Comparison of ENCODE assay signal across 1 cellular context in the genomic region with DNA sequence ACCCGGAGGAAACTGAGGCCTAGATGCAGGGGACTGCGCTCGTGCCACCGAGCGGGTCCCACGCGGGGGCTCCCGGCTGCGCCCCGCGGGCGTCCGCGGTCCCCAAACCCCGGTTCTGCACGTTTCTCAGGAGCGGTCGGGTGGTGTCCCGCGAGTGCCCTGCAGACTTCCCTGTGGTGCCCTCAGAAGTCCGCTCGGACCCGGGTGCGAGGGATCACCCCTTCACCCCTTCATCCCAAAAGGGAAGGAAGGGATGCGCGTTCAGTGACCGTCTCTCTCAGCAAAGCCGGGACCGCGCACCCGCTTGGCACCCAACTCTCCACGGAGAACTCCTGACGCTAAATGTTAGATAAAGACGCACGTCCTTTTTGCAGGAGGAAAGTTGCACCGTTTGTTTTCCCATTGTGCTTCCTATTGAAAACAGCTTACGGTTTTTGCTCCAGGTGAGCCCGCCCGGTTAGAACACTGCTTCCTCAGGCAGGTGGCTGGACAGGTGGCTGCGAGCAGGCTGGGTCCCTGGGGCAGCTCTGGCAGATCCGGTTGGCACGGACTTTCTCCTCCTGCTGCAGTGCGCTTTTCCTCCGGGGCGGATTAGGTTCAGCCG.
TF ChIP-seq lines count a peak whose summit lies in the region.

No MANE protein-coding gene starts in this region.

TF ChIP-seq in SK-N-SH treated with all-trans-retinoic acid at 6 μM for 48 hours, 23 proteins besides CTCF, POLR2A, EP300 and RAD21 (continued from another document):
- TF ChIP-seq, protein P1, sequence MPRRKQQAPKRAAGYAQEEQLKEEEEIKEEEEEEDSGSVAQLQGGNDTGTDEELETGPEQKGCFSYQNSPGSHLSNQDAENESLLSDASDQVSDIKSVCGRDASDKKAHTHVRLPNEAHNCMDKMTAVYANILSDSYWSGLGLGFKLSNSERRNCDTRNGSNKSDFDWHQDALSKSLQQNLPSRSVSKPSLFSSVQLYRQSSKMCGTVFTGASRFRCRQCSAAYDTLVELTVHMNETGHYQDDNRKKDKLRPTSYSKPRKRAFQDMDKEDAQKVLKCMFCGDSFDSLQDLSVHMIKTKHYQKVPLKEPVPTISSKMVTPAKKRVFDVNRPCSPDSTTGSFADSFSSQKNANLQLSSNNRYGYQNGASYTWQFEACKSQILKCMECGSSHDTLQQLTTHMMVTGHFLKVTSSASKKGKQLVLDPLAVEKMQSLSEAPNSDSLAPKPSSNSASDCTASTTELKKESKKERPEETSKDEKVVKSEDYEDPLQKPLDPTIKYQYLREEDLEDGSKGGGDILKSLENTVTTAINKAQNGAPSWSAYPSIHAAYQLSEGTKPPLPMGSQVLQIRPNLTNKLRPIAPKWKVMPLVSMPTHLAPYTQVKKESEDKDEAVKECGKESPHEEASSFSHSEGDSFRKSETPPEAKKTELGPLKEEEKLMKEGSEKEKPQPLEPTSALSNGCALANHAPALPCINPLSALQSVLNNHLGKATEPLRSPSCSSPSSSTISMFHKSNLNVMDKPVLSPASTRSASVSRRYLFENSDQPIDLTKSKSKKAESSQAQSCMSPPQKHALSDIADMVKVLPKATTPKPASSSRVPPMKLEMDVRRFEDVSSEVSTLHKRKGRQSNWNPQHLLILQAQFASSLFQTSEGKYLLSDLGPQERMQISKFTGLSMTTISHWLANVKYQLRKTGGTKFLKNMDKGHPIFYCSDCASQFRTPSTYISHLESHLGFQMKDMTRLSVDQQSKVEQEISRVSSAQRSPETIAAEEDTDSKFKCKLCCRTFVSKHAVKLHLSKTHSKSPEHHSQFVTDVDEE (CRISPR knock-in tag; IDR thresholded peaks at IDR 0.05), result no peak
- TF ChIP-seq ZNF70 (CRISPR knock-in tag; IDR thresholded peaks at IDR 0.05) (no peak), ISL1 (CRISPR knock-in tag; IDR thresholded peaks at IDR 0.05) (no peak), CSDC2 (CRISPR knock-in tag; IDR thresholded peaks at IDR 0.05) (no peak), ZNF8 (CRISPR knock-in tag; IDR thresholded peaks at IDR 0.05) (no peak), ZC3H10 (CRISPR knock-in tag; IDR thresholded peaks at IDR 0.05) (no peak), ESRRG (CRISPR knock-in tag; IDR thresholded peaks at IDR 0.05) (no peak)
